In genomic region chr20:38747495-38748096, GRCh38 we compare ENCODE assay signal across 8 cellular contexts. TPM values are rescaled to one million over a fixed set of nuclear protein-coding genes. Genes with fewer than 3 reads are reported as not detected.
DNase-seq lines count a peak whose midpoint lies in the region; ATAC-seq and TF ChIP-seq lines count a peak whose summit lies in the region.

No MANE protein-coding gene starts in this region.

- no peak overlapping the region for H3K27ac ChIP-seq in ACC112 (ENCODE audit: low read depth, low read length)

- no peak for ATAC-seq in GM19351 (IDR thresholded peaks at IDR 0.05; ENCODE audit: unreplicated experiment)
- no peak for ATAC-seq in GM18505 (IDR thresholded peaks at IDR 0.05; ENCODE audit: unreplicated experiment)

- peak overlapping the region; percentile 94 for H3K4me3 ChIP-seq in ACC112 (ENCODE audit: low read depth, low read length)
- H3K4me3 ChIP-seq in HFF-Myc (replicated peaks; ENCODE audit: low read depth, low read length) = peak overlapping the region; percentile 96
- peak overlapping the region; percentile 84 for H3K4me3 ChIP-seq in astrocyte of the cerebellum (ENCODE audit: low read depth, low read length)

- peaks cover 13% of the 10 kb centered on the region for H3K4me1 Mint-ChIP-seq in mesothelial cell of epicardium

- H3K27me3 ChIP-seq in ACC112 (ENCODE audit: insufficient read depth, low read length) = peaks cover 20% of the 10 kb centered on the region

- peaks cover 2% of the 10 kb centered on the region for H3K36me3 Mint-ChIP-seq in mesothelial cell of epicardium

- peak overlapping the region; percentile 71 for H3K27ac Mint-ChIP-seq in mesothelial cell of epicardium

- H3K4me1 ChIP-seq in ACC112 (ENCODE audit: control insufficient read depth, insufficient read depth, low read length, unreplicated experiment) = peaks cover 6% of the 10 kb centered on the region

- H3K36me3 ChIP-seq in ACC112 (ENCODE audit: insufficient read depth, low read length) = no peaks in the 10 kb centered on the region

- in situ Hi-C loops in astrocyte of the cerebellum (cut with HindIII; ENCODE audit: low sequenced_read_pairs) = no loop called here

- H2AFZ ChIP-seq in ACC112 (ENCODE audit: low read length, unreplicated experiment) = peak overlapping the region; percentile 63

- TF ChIP-seq POLR2A in GM18505 (IDR thresholded peaks at IDR 0.05; ENCODE audit: borderline replicate concordance, extremely low read depth, insufficient read depth, insufficient read length) = no peak

- H3K9me3 Mint-ChIP-seq in mesothelial cell of epicardium = no peaks in the 10 kb centered on the region

- TF ChIP-seq CTCF in HFF-Myc (IDR thresholded peaks at IDR 0.05; ENCODE audit: low read depth, low read length, missing control alignments) = no peak
- TF ChIP-seq CTCF in astrocyte of the cerebellum (IDR thresholded peaks at IDR 0.05; ENCODE audit: low read depth, low read length, missing control alignments) = no peak
- TF ChIP-seq CTCF in mesothelial cell of epicardium (IDR thresholded peaks at IDR 0.05; ENCODE audit: unreplicated experiment) = no peak

- no peak for DNase-seq in HFF-Myc (ENCODE audit: extremely low read depth, low read depth)
- no peak for DNase-seq in astrocyte of the cerebellum (ENCODE audit: low read depth)
- no peak for DNase-seq in mesothelial cell of epicardium (ENCODE audit: low spot score in 2 of 2, unreplicated experiment in 2 of 2)
- no peak for DNase-seq in cerebellar nuclear complex (lab: John Stamatoyannopoulos, UW)
- no peak for DNase-seq in activated effector memory CD4-positive, alpha-beta T cell treated with Interleukin-2 at 50 U/mL for 16 hours

- peaks cover 6% of the 10 kb centered on the region for H3K79me2 ChIP-seq in ACC112 (ENCODE audit: control insufficient read depth, insufficient read depth, low read length, unreplicated experiment)

- peaks cover 14% of the 10 kb centered on the region for H3K27me3 Mint-ChIP-seq in mesothelial cell of epicardium (ENCODE audit: low read depth)

- H3K4me3 Mint-ChIP-seq in mesothelial cell of epicardium = peak overlapping the region; percentile 98

RNA-seq across cellular contexts. Expression of gene ACTR5, which starts 0.7 kb away (rescaled TPM):
- total RNA-seq in mesothelial cell of epicardium = 9.5 to 9.7 TPM (median 9.5 TPM) in 3 replicates

RNA-seq across cellular contexts. Expression of gene SLC32A1, which starts 23.3 kb away (rescaled TPM):
- total RNA-seq in mesothelial cell of epicardium = not detected in 3 replicates

RNA-seq across cellular contexts. Expression of gene PPP1R16B, which starts 57.9 kb away (rescaled TPM):
- 0.04 TPM in 1 of 3 replicates, not detected in the others for total RNA-seq in mesothelial cell of epicardium
